8 cellular contexts compared by ENCODE assay signal in genomic region chr17:77423589-77424451, GRCh38.
DNase-seq lines count a peak whose midpoint lies in the region; ATAC-seq and TF ChIP-seq lines count a peak whose summit lies in the region.

No MANE protein-coding gene starts in this region.

- H3K4me1 Mint-ChIP-seq in natural killer cell = peaks cover 48 to 63% of the 10 kb centered on the region in 2 donors
- H3K4me1 Mint-ChIP-seq in natural killer cell treated with Interleukin-12 subunit alpha and Interleukin-12 subunit beta and Interleukin-15 and Interleukin-18, amount 100 ng/mL, for 72 hours (ENCODE audit: low read depth in 2 of 2) = peaks cover 37 to 47% of the 10 kb centered on the region in 2 donors
- peaks cover 41% of the 10 kb centered on the region for H3K4me1 Mint-ChIP-seq in endodermal cell
- peaks cover 67% of the 10 kb centered on the region for H3K4me1 Mint-ChIP-seq in activated T-cell treated with anti-CD3 and anti-CD28 coated beads, Interleukin-2, amount 50 U/mL, for 72 hours (ENCODE audit: low read depth)

- ATAC-seq in natural killer cell = no peak
- ATAC-seq in natural killer cell treated with Interleukin-12 subunit alpha and Interleukin-12 subunit beta and Interleukin-15 and Interleukin-18, amount 100 ng/mL, for 72 hours = no peak
- ATAC-seq in activated T-cell treated with anti-CD3 and anti-CD28 coated beads, Interleukin-2, amount 50 U/mL, for 72 hours (replicated peaks in 1 of 2) = no peak
- ATAC-seq in GM21619 (IDR thresholded peaks at IDR 0.05; ENCODE audit: unreplicated experiment) = no peak

- TF ChIP-seq CTCF in natural killer cell (IDR thresholded peaks at IDR 0.05) = no peak
- no peak for TF ChIP-seq CTCF in endodermal cell (conservative IDR thresholded peaks at IDR 0.05)

- H3K36me3 ChIP-seq in endodermal cell (ENCODE audit: control insufficient read depth, insufficient read depth, low read length) = peaks cover 9% of the 10 kb centered on the region
- H3K36me3 ChIP-seq in urinary bladder (ENCODE audit: insufficient read depth) = no peaks in the 10 kb centered on the region

- intact Hi-C loops in natural killer cell (cut with micrococcal nuclease) = no loop called here

- H3K27me3 Mint-ChIP-seq in natural killer cell (ENCODE audit: low read depth in 2 of 2) (no peaks in the 10 kb centered on the region), endodermal cell (ENCODE audit: insufficient read depth) (no peaks in the 10 kb centered on the region)
- no peaks in the 10 kb centered on the region for H3K27me3 Mint-ChIP-seq in natural killer cell treated with Interleukin-12 subunit alpha and Interleukin-12 subunit beta and Interleukin-15 and Interleukin-18, amount 100 ng/mL, for 72 hours
- no peaks in the 10 kb centered on the region for H3K27me3 Mint-ChIP-seq in activated T-cell treated with anti-CD3 and anti-CD28 coated beads, Interleukin-2, amount 50 U/mL, for 72 hours (ENCODE audit: low read depth)

- H3K9ac ChIP-seq in endodermal cell (ENCODE audit: extremely low read depth, low read length, poor library complexity, severe bottlenecking) = no peak overlapping the region

- H3K27me3 ChIP-seq in endodermal cell (ENCODE audit: control insufficient read depth, insufficient read depth, low read length, poor library complexity, severe bottlenecking) = no peaks in the 10 kb centered on the region

- peaks cover 32% of the 10 kb centered on the region for H3K4me1 ChIP-seq in endodermal cell (ENCODE audit: control insufficient read depth, insufficient read depth, low read length)
- no peaks in the 10 kb centered on the region for H3K4me1 ChIP-seq in urinary bladder (ENCODE audit: insufficient read depth)

- H3K27ac Mint-ChIP-seq in natural killer cell (peak overlapping the region; percentile 34 to 64), endodermal cell (peak overlapping the region; percentile 14)
- peak overlapping the region in 1 of 2 donors; percentile 75 for H3K27ac Mint-ChIP-seq in natural killer cell treated with Interleukin-12 subunit alpha and Interleukin-12 subunit beta and Interleukin-15 and Interleukin-18, amount 100 ng/mL, for 72 hours
- H3K27ac Mint-ChIP-seq in activated T-cell treated with anti-CD3 and anti-CD28 coated beads, Interleukin-2, amount 50 U/mL, for 72 hours = no peak overlapping the region

- no peaks in the 10 kb centered on the region for H3K9me3 ChIP-seq in endodermal cell (ENCODE audit: control insufficient read depth, low read length)

- no peaks in the 10 kb centered on the region for H3K9me3 Mint-ChIP-seq in natural killer cell
- H3K9me3 Mint-ChIP-seq in natural killer cell treated with Interleukin-12 subunit alpha and Interleukin-12 subunit beta and Interleukin-15 and Interleukin-18, amount 100 ng/mL, for 72 hours = no peaks in the 10 kb centered on the region
- H3K9me3 Mint-ChIP-seq in endodermal cell = no peaks in the 10 kb centered on the region
- H3K9me3 Mint-ChIP-seq in activated T-cell treated with anti-CD3 and anti-CD28 coated beads, Interleukin-2, amount 50 U/mL, for 72 hours = no peaks in the 10 kb centered on the region

- H3K4me3 Mint-ChIP-seq in natural killer cell = no peak overlapping the region
- no peak overlapping the region for H3K4me3 Mint-ChIP-seq in natural killer cell treated with Interleukin-12 subunit alpha and Interleukin-12 subunit beta and Interleukin-15 and Interleukin-18, amount 100 ng/mL, for 72 hours
- no peak overlapping the region for H3K4me3 Mint-ChIP-seq in endodermal cell
- no peak overlapping the region for H3K4me3 Mint-ChIP-seq in activated T-cell treated with anti-CD3 and anti-CD28 coated beads, Interleukin-2, amount 50 U/mL, for 72 hours

- WGBS in endodermal cell (ENCODE audit: insufficient coverage in 1 of 2, insufficient read length in 1 of 2), 2 experiments = 90 to 93% methylated on average over 25 to 31 of the region's 31 CpGs
- WGBS in urinary bladder = 30% methylated on average over 31 of the region's 31 CpGs

- peak overlapping the region; percentile 62 for H3K27ac ChIP-seq in endodermal cell (ENCODE audit: low read depth, low read length)
- peak overlapping the region; percentile 90 for H3K27ac ChIP-seq in urinary bladder (ENCODE audit: low read depth)

- no peaks in the 10 kb centered on the region for H3K36me3 Mint-ChIP-seq in natural killer cell
- no peaks in the 10 kb centered on the region for H3K36me3 Mint-ChIP-seq in natural killer cell treated with Interleukin-12 subunit alpha and Interleukin-12 subunit beta and Interleukin-15 and Interleukin-18, amount 100 ng/mL, for 72 hours
- no peaks in the 10 kb centered on the region for H3K36me3 Mint-ChIP-seq in endodermal cell (ENCODE audit: low read depth)
- no peaks in the 10 kb centered on the region for H3K36me3 Mint-ChIP-seq in activated T-cell treated with anti-CD3 and anti-CD28 coated beads, Interleukin-2, amount 50 U/mL, for 72 hours (ENCODE audit: insufficient read depth in 2 of 2)

- no peak for DNase-seq in natural killer cell
- no peak for DNase-seq in natural killer cell treated with Interleukin-12 subunit alpha and Interleukin-12 subunit beta and Interleukin-15 and Interleukin-18, amount 100 ng/mL, for 72 hours (ENCODE audit: low spot score)
- no peak for DNase-seq in endodermal cell
- DNase-seq in midbrain (lab: John Stamatoyannopoulos, UW) = peak; percentile 68
- no peak for DNase-seq in activated T-cell treated with anti-CD3 and anti-CD28 coated beads, Interleukin-2, amount 50 U/mL, for 72 hours
- DNase-seq in stimulated activated CD4-positive, alpha-beta T cell treated with anti-CD3 and anti-CD28 coated beads, Interleukin-4, amount 100 ng/mL, for 4 hours = no peak

- H3K4me3 ChIP-seq in endodermal cell (ENCODE audit: low read length) (no peak overlapping the region), urinary bladder (ENCODE audit: low read depth, low read length) (no peak overlapping the region)
